In genomic region chr3:112681822-112682325, GRCh38 we compare ENCODE assay signal across 9 cellular contexts. TPM values are rescaled to one million over a fixed set of nuclear protein-coding genes. Genes with fewer than 3 reads are reported as not detected.
A peak's percentile ranks its signal among the peaks of the same experiment; 100 is the strongest.
DNase-seq lines count a peak whose midpoint lies in the region; ATAC-seq and TF ChIP-seq lines count a peak whose summit lies in the region.
"Had no signal": no experiment of that assay in that cellular context is flagged by ENCODE, and none has a peak within 500 bp of the region (broad histone marks: within the 10 kb centered on the region; RNA-seq: fewer than 3 reads in every experiment).

No MANE protein-coding gene starts in this region.

- H3K4me1 ChIP-seq in BLaER1 treated with 17β-estradiol and CSF1 and Interleukin-3, amounts not matched to agents 10 nM and 100 nM, result peaks cover 0 to 33% (median 10%) of the 10 kb centered on the region in 10 experiments; a peak in 16 of 20 replicates
- peaks cover 6 to 15% (median 7%) of the 10 kb centered on the region in 6 donors for H3K4me1 ChIP-seq in spleen
- H3K4me1 ChIP-seq in OCI-LY7 (ENCODE audit: insufficient read depth, low read length, poor library complexity, severe bottlenecking), result peaks cover 4% of the 10 kb centered on the region

- TF ChIP-seq CTCF in astrocyte of the cerebellum (IDR thresholded peaks at IDR 0.05; ENCODE audit: low read depth, low read length, missing control alignments) (no peak), spleen (IDR thresholded peaks at IDR 0.05 in 8 of 11, conservative IDR thresholded peaks at IDR 0.05 in 3 of 11) (no peak), OCI-LY7 (conservative IDR thresholded peaks at IDR 0.05; ENCODE audit: low read length) (no peak)
- no peak for TF ChIP-seq CTCF in CD4-positive, alpha-beta T cell (IDR thresholded peaks at IDR 0.05)

- H3K27me3 ChIP-seq in BLaER1 treated with 17β-estradiol and CSF1 and Interleukin-3, amounts not matched to agents 10 nM and 100 nM, result no peaks in the 10 kb centered on the region
- H3K27me3 ChIP-seq in spleen (replicated peaks in 1 of 7), result no peaks in the 10 kb centered on the region
- H3K27me3 ChIP-seq in CD4-positive, alpha-beta T cell (ENCODE audit: control insufficient read depth, insufficient read depth, low read length), result no peaks in the 10 kb centered on the region

- no peaks in the 10 kb centered on the region for H3K36me3 ChIP-seq in BLaER1 treated with 17β-estradiol and CSF1 and Interleukin-3, amounts not matched to agents 10 nM and 100 nM
- no peaks in the 10 kb centered on the region for H3K36me3 ChIP-seq in spleen
- H3K36me3 ChIP-seq in OCI-LY7 (ENCODE audit: insufficient read depth, low read length), result no peaks in the 10 kb centered on the region

- H3K79me2 ChIP-seq in OCI-LY7 (ENCODE audit: insufficient read depth, low read depth, low read length), result no peaks in the 10 kb centered on the region

- no peak overlapping the region for H2AFZ ChIP-seq in OCI-LY7 (ENCODE audit: low read length)

- no peak overlapping the region for H3K9ac ChIP-seq in BLaER1 treated with 17β-estradiol and CSF1 and Interleukin-3, amounts not matched to agents 10 nM and 100 nM

- peaks cover 4% of the 10 kb centered on the region for H3K4me1 Mint-ChIP-seq in CD4-positive, alpha-beta T cell (ENCODE audit: low read depth)

- no peak for TF ChIP-seq POLR2A in spleen (IDR thresholded peaks at IDR 0.05)

- 80 to 89% (median 82%) methylated on average over 2 of the region's 2 CpGs for WGBS in spleen, 5 donors

- POLR2A ChIA-PET in OCI-LY7 (lab: Charles Lee), result interaction anchor here (0.7 to 2.2 kb wide), 3 partner anchors 12 to 44 kb away, joined by 3 to 6 read pairs (median 3); no protein-coding TSS in a partner anchor
- POLR2A ChIA-PET in CD4-positive, alpha-beta T cell (lab: Charles Lee), result no interaction called here

- H3K9me3 Mint-ChIP-seq in CD4-positive, alpha-beta T cell, result no peaks in the 10 kb centered on the region

- peaks cover 0 to 6% (median 0%) of the 10 kb centered on the region in 11 experiments; a peak in 1 of 22 replicates for H4K20me1 ChIP-seq in BLaER1 treated with 17β-estradiol and CSF1 and Interleukin-3, amounts not matched to agents 10 nM and 100 nM
- no peaks in the 10 kb centered on the region for H4K20me1 ChIP-seq in OCI-LY7 (ENCODE audit: insufficient read depth, low read length)

- no peaks in the 10 kb centered on the region for H3K9me3 ChIP-seq in BLaER1 treated with 17β-estradiol and CSF1 and Interleukin-3, amounts not matched to agents 10 nM and 100 nM (replicated peaks in 1 of 11)
- no peaks in the 10 kb centered on the region for H3K9me3 ChIP-seq in spleen
- no peaks in the 10 kb centered on the region for H3K9me3 ChIP-seq in OCI-LY7 (ENCODE audit: low read length)
- no peaks in the 10 kb centered on the region for H3K9me3 ChIP-seq in CD4-positive, alpha-beta T cell (ENCODE audit: control insufficient read depth, low read length)

- H3K9me2 ChIP-seq in OCI-LY7 (ENCODE audit: insufficient read depth, low read length), result no peaks in the 10 kb centered on the region

- H3K27ac Mint-ChIP-seq in CD4-positive, alpha-beta T cell, result no peak overlapping the region

- H3K36me3 Mint-ChIP-seq in CD4-positive, alpha-beta T cell (ENCODE audit: low read depth), result no peaks in the 10 kb centered on the region

- CTCF ChIA-PET in OCI-LY7 (lab: Charles Lee; ENCODE audit: unreplicated experiment), result no interaction called here
- CTCF ChIA-PET in CD4-positive, alpha-beta T cell (lab: Charles Lee), result no interaction called here

- in situ Hi-C loops in astrocyte of the cerebellum (cut with HindIII; ENCODE audit: low sequenced_read_pairs), result no loop called here

- intact Hi-C loops in spleen (cut with DNase I; ENCODE audit: low total_unique reads), result no loop called here
- intact Hi-C loops in OCI-LY7 (cut with micrococcal nuclease; ENCODE audit: unreplicated experiment), result no loop called here
- intact Hi-C loops in CD4-positive, alpha-beta T cell (cut with DNase I, micrococcal nuclease), result no loop called here

- H3K4me3 ChIP-seq in BLaER1 treated with 17β-estradiol and CSF1 and Interleukin-3, amounts not matched to agents 10 nM and 100 nM, result no peak overlapping the region
- no peak overlapping the region for H3K4me3 ChIP-seq in astrocyte of the cerebellum (ENCODE audit: low read depth, low read length)
- H3K4me3 ChIP-seq in spleen, result no peak overlapping the region
- H3K4me3 ChIP-seq in OCI-LY7 (ENCODE audit: low read depth, low read length, poor library complexity, severe bottlenecking), result no peak overlapping the region

- H3K27me3 Mint-ChIP-seq in CD4-positive, alpha-beta T cell, result no peaks in the 10 kb centered on the region

- H3K4me2 ChIP-seq in BLaER1 treated with 17β-estradiol and CSF1 and Interleukin-3, amounts not matched to agents 10 nM and 100 nM, result peak overlapping the region in 6 of 11 experiments; percentile 3 to 60 (median 36); a peak in 10 of 22 replicates
- H3K4me2 ChIP-seq in OCI-LY7 (ENCODE audit: low read length), result no peak overlapping the region

- no peak for ATAC-seq in HG02588 (IDR thresholded peaks at IDR 0.05; ENCODE audit: unreplicated experiment)
- no peak for ATAC-seq in CD4-positive, alpha-beta T cell (ENCODE audit: poor library complexity)

- H3K27ac ChIP-seq in BLaER1 treated with 17β-estradiol and CSF1 and Interleukin-3, amounts not matched to agents 10 nM and 100 nM, result no peak overlapping the region
- H3K27ac ChIP-seq in spleen, result no peak overlapping the region
- no peak overlapping the region for H3K27ac ChIP-seq in OCI-LY7 (ENCODE audit: low read depth, low read length, poor library complexity, severe bottlenecking)
- no peak overlapping the region for H3K27ac ChIP-seq in CD4-positive, alpha-beta T cell (ENCODE audit: low read depth, low read length)

- DNase-seq in M059J (ENCODE audit: low read depth), result peak; percentile 93
- DNase-seq in astrocyte of the cerebellum (ENCODE audit: low read depth), result peak; percentile 75
- DNase-seq in lung microvascular endothelial cell (ENCODE audit: low read depth in 2 of 2), result peak; percentile 66 to 80
- no peak for DNase-seq in spleen
- DNase-seq in OCI-LY7 (ENCODE audit: low spot score), result no peak
- no peak for DNase-seq in CD4-positive, alpha-beta T cell
- DNase-seq: stimulated activated CD4-positive, alpha-beta T cell treated with anti-CD3 and anti-CD28 coated beads, Interleukin-2, amount 100 ng/mL, for 24 hours had no signal

- no TSS peak for BruUV-seq in OCI-LY7 (replicated peaks; lab: Mats Ljungman, UMichigan)

- no peak overlapping the region for H3K4me3 Mint-ChIP-seq in CD4-positive, alpha-beta T cell

RNA-seq across cellular contexts. Expression of gene CCDC80, which starts 40.9 kb away (rescaled TPM):
- total RNA-seq in M059J (2014; rRNA removed; shearing (Covaris generic)), result 136 and 288 TPM in 2 replicates
- total RNA-seq in lung microvascular endothelial cell (5.2 and 14.4 TPM in 2 replicates), spleen (10 to 100 TPM; 10.7 to 99.9 (median 37.8) TPM), OCI-LY7 (2022) (0.28 and 0.59 TPM in 2 replicates)
- 10 to 100 TPM in 1 of 3 donors, 1 to 10 TPM in 2; 5.2 to 17.1 (median 6.8) TPM for polyA plus RNA-seq in spleen
- 0.15 and 0.63 TPM in 2 replicates for total RNA-seq in OCI-LY7 (2014; rRNA removed; shearing (Covaris generic))
- total RNA-seq in CD4-positive, alpha-beta T cell, result not detected

Comparison
In these comparisons a context has a peak if more than half of its experiments do, and no peak if none do; other contexts are left out.
1. DNase-seq: peak in M059J (single experiment), astrocyte of the cerebellum (single experiment) and lung microvascular endothelial cell (2 of 2); none in spleen (single experiment), OCI-LY7 (single experiment) and CD4-positive, alpha-beta T cell (0 of 10).